8 cellular contexts compared by ENCODE assay signal in genomic region chr1:15524283-15525042, GRCh38. TPM values are rescaled to one million over a fixed set of nuclear protein-coding genes. Genes with fewer than 3 reads are reported as not detected.
A peak's percentile ranks its signal among the peaks of the same experiment; 100 is the strongest.
DNase-seq lines count a peak whose midpoint lies in the region; ATAC-seq and TF ChIP-seq lines count a peak whose summit lies in the region.

No MANE protein-coding gene starts in this region.

- DNase-seq in GM03348 (ENCODE audit: low spot score) (peak; percentile 97), NCI-H1048 (lab: John Stamatoyannopoulos, UW) (peak; percentile 99), SK-N-MC (ENCODE audit: low read depth, low spot score) (peak; percentile 60), globus pallidus (ENCODE audit: low spot score) (peak; percentile 100), occipital lobe (lab: John Stamatoyannopoulos, UW) (peak; percentile 99), suprapubic skin (ENCODE audit: low spot score in 2 of 2) (peak; percentile 100)

- H3K9me3 Mint-ChIP-seq in activated naive CD4-positive, alpha-beta T cell treated with anti-CD3 and anti-CD28 coated beads, Interleukin-2, amount 50 U/mL, for 24 hours: no peaks in the 10 kb centered on the region

- peak; percentile 67 for TF ChIP-seq EP300 in suprapubic skin (IDR thresholded peaks at IDR 0.05)

- under 1% methylated on average over 28 of the region's 87 CpGs for WGBS in suprapubic skin

- peak overlapping the region; percentile 63 for H3K9ac ChIP-seq in SK-N-MC (ENCODE audit: insufficient read length)

- H3K4me1 Mint-ChIP-seq in activated naive CD4-positive, alpha-beta T cell treated with anti-CD3 and anti-CD28 coated beads, Interleukin-2, amount 50 U/mL, for 24 hours: peaks cover 59% of the 10 kb centered on the region

- TF ChIP-seq CTCF in suprapubic skin (IDR thresholded peaks at IDR 0.05): no peak

- H3K27me3 Mint-ChIP-seq in activated naive CD4-positive, alpha-beta T cell treated with anti-CD3 and anti-CD28 coated beads, Interleukin-2, amount 50 U/mL, for 24 hours: no peaks in the 10 kb centered on the region

- no peaks in the 10 kb centered on the region for H3K36me3 Mint-ChIP-seq in activated naive CD4-positive, alpha-beta T cell treated with anti-CD3 and anti-CD28 coated beads, Interleukin-2, amount 50 U/mL, for 24 hours

- H3K27ac Mint-ChIP-seq in activated naive CD4-positive, alpha-beta T cell treated with anti-CD3 and anti-CD28 coated beads, Interleukin-2, amount 50 U/mL, for 24 hours: peak overlapping the region; percentile 100

- H3K36me3 ChIP-seq in SK-N-MC (ENCODE audit: insufficient read depth, low read length): no peaks in the 10 kb centered on the region
- H3K36me3 ChIP-seq in suprapubic skin: no peaks in the 10 kb centered on the region

- H3K27me3 ChIP-seq in suprapubic skin: no peaks in the 10 kb centered on the region

- peaks cover 30% of the 10 kb centered on the region for H3K4me1 ChIP-seq in suprapubic skin

- H3K4me3 Mint-ChIP-seq in activated naive CD4-positive, alpha-beta T cell treated with anti-CD3 and anti-CD28 coated beads, Interleukin-2, amount 50 U/mL, for 24 hours: peak overlapping the region; percentile 87

- TF ChIP-seq POLR2A in suprapubic skin (IDR thresholded peaks at IDR 0.05): no peak

- H3K9me3 ChIP-seq in SK-N-MC (ENCODE audit: low read depth, low read length) (no peaks in the 10 kb centered on the region), suprapubic skin (no peaks in the 10 kb centered on the region)

- H3K4me3 ChIP-seq in SK-N-MC (peak overlapping the region; percentile 87), suprapubic skin (peak overlapping the region; percentile 75)

- peak; percentile 39 for ATAC-seq in HG02571 (IDR thresholded peaks at IDR 0.05; ENCODE audit: unreplicated experiment)

- peak overlapping the region; percentile 94 for H3K27ac ChIP-seq in SK-N-MC
- H3K27ac ChIP-seq in suprapubic skin: peak overlapping the region; percentile 94

RNA-seq across cellular contexts. Expression of gene CASP9, which starts 0.4 kb away (rescaled TPM):
- total RNA-seq in occipital lobe (2.3 TPM), suprapubic skin (10 to 100 TPM in 2 of 4 donors, 1 to 10 TPM in 2; 7.0 to 12.6 (median 9.7) TPM)

RNA-seq across cellular contexts. Expression of gene DNAJC16, which starts 2.2 kb away (rescaled TPM):
- 13.1 TPM for total RNA-seq in occipital lobe
- total RNA-seq in suprapubic skin: 10 to 100 TPM; 17.2 to 24.8 (median 19.7) TPM

RNA-seq across cellular contexts. Expression of gene CELA2B, which starts 48.6 kb away (rescaled TPM):
- total RNA-seq in occipital lobe (not detected), suprapubic skin (not detected)

Comparison
In these comparisons a context has a peak if more than half of its experiments do, and no peak if none do; other contexts are left out.
1. Peak in every context shown above with its lines: DNase-seq, ATAC-seq, H3K4me3 ChIP-seq and H3K27ac ChIP-seq.